Comparison of ENCODE assay signal across 7 cellular contexts in genomic region chr14:103245624-103246031, GRCh38.
A peak's percentile ranks its signal among the peaks of the same experiment; 100 is the strongest.
DNase-seq lines count a peak whose midpoint lies in the region; ATAC-seq and TF ChIP-seq lines count a peak whose summit lies in the region.
"Not testable (repeated sequence)": the region's sequence is repeated elsewhere in the genome, so short reads cannot be mapped to it uniquely, and the experiment has no call there.

No MANE protein-coding gene starts in this region.

- peak; percentile 45 for ATAC-seq in left lobe of liver

- not testable (repeated sequence) for H3K4me1 ChIP-seq in fibroblast of lung (ENCODE audit: control insufficient read depth, extremely low read depth, insufficient read depth, low read length); parathyroid adenoma

- not testable (repeated sequence) for H4K20me1 ChIP-seq in fibroblast of lung (ENCODE audit: control insufficient read depth, extremely low read depth, insufficient read depth, low read length)

- H3K9ac ChIP-seq in fibroblast of lung (ENCODE audit: insufficient read depth, low read length); parathyroid adenoma: not testable (repeated sequence)

- H3K4me2 ChIP-seq in fibroblast of lung (ENCODE audit: extremely low read depth, insufficient read depth, low read length); parathyroid adenoma (ENCODE audit: low read length): not testable (repeated sequence)

- not testable (repeated sequence) for H3K4me3 ChIP-seq in HFF-Myc (replicated peaks; ENCODE audit: low read depth, low read length); brain microvascular endothelial cell (ENCODE audit: low read depth, low read length); fibroblast of lung (replicated peaks in 1 of 4; ENCODE audit: control extremely low read depth in 1 of 4, insufficient read depth in 1 of 4, low read depth in 3 of 4, low read length in 4 of 4); parathyroid adenoma (ENCODE audit: low read depth, low read length)

- H3K79me2 ChIP-seq in fibroblast of lung (ENCODE audit: control insufficient read depth, insufficient read depth, low read length); parathyroid adenoma: not testable (repeated sequence)

- not testable (repeated sequence) for H2AFZ ChIP-seq in fibroblast of lung (ENCODE audit: low read length)
- peak overlapping the region; percentile 47 for H2AFZ ChIP-seq in parathyroid adenoma

- H3K27me3 ChIP-seq in brain microvascular endothelial cell (replicated peaks); fibroblast of lung (ENCODE audit: control insufficient read depth, insufficient read depth, low read length); parathyroid adenoma (ENCODE audit: control insufficient read depth, insufficient read depth, low read length): not testable (repeated sequence)

- not testable (repeated sequence) for H3K27ac ChIP-seq in brain microvascular endothelial cell; fibroblast of lung (ENCODE audit: insufficient read depth, low read length); parathyroid adenoma

- not testable (repeated sequence) for TF ChIP-seq CTCF in HFF-Myc (IDR thresholded peaks at IDR 0.05; ENCODE audit: low read depth, low read length, missing control alignments); brain microvascular endothelial cell (IDR thresholded peaks at IDR 0.05; ENCODE audit: low read depth, low read length, missing control alignments); fibroblast of lung (conservative IDR thresholded peaks at IDR 0.05 in 1 of 2, IDR thresholded peaks at IDR 0.05 in 1 of 2; ENCODE audit: low read depth in 1 of 2, low read length in 2 of 2); parathyroid adenoma (IDR thresholded peaks at IDR 0.05)

- H3K9me3 ChIP-seq in fibroblast of lung (ENCODE audit: control insufficient read depth, insufficient read depth, low read depth, low read length); parathyroid adenoma (ENCODE audit: control insufficient read depth, low read length): not testable (repeated sequence)

- peak; percentile 48 for DNase-seq in Daoy (ENCODE audit: low read depth)
- peak; percentile 48 for DNase-seq in HFF-Myc (ENCODE audit: extremely low read depth, low read depth)
- peak; percentile 51 for DNase-seq in RKO (ENCODE audit: low spot score)
- DNase-seq in brain microvascular endothelial cell: peak; percentile 23
- peak; percentile 58 to 66 for DNase-seq in fibroblast of lung (ENCODE audit: low read depth in 2 of 2)
- DNase-seq in left lobe of liver (ENCODE audit: low spot score): not testable (repeated sequence)

- in situ Hi-C loops in brain microvascular endothelial cell (cut with HindIII; ENCODE audit: low pct_ligation_motif_present, low sequenced_read_pairs): not testable (repeated sequence)

- not testable (repeated sequence) for H3K36me3 ChIP-seq in brain microvascular endothelial cell (replicated peaks); fibroblast of lung (ENCODE audit: control insufficient read depth, insufficient read depth, low read length); parathyroid adenoma (ENCODE audit: control insufficient read depth, insufficient read depth, low read length)
